Comparison of ENCODE assay signal across 1 cellular context in the genomic region with DNA sequence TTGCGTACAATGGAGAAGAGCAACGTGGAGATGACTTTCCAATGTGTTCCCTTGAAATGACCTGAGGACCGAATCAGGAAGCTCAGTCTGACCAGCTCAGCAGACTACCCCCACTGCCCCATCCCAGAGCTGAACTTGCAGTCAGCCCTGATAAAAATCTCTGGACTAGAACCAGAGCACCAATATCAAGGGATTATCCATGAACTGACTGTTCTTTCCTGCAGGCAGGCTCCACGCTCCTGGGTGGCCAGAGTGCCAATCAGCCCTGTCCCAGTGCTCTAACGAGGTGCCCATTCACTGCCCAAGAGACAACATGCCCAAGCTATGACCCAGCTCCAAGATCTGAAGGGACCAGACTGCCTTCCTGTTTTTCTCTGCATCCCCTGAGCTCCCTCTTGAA.
TF ChIP-seq lines count a peak whose summit lies in the region.

No MANE protein-coding gene starts in this region.

TF ChIP-seq in HCT116, 20 proteins besides CTCF, POLR2A, EP300 and RAD21 (continued from another document):
- TF ChIP-seq ZNF274 (IDR thresholded peaks at IDR 0.05; ENCODE audit: low read depth, low read length) = no peak
- TF ChIP-seq, protein P1, sequence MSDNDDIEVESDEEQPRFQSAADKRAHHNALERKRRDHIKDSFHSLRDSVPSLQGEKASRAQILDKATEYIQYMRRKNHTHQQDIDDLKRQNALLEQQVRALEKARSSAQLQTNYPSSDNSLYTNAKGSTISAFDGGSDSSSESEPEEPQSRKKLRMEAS (IDR thresholded peaks at IDR 0.05) = no peak
- no peak for TF ChIP-seq YY1 (IDR thresholded peaks at IDR 0.05; ENCODE audit: extremely low read depth, insufficient replicate concordance, low read depth, low read length)
- TF ChIP-seq SIN3A (IDR thresholded peaks at IDR 0.05; ENCODE audit: low read depth) = no peak
- no peak for TF ChIP-seq TCF7L2 (IDR thresholded peaks at IDR 0.05; ENCODE audit: borderline replicate concordance, extremely low read depth, insufficient read depth, insufficient read length)
- TF ChIP-seq EGR1 (IDR thresholded peaks at IDR 0.05; ENCODE audit: low read depth) = no peak
